24 cellular contexts compared by ENCODE assay signal in genomic region chr1:247337961-247338360, GRCh38.
"Had no signal": no experiment of that assay in that cellular context is flagged by ENCODE, and none has a peak within 500 bp of the region (broad histone marks: within the 10 kb centered on the region; RNA-seq: fewer than 3 reads in every experiment).

No MANE protein-coding gene starts in this region.

- H3K36me3 ChIP-seq: gastrocnemius medialis, right atrium auricular region, suprapubic skin had no signal

- ATAC-seq: activated CD4-positive, alpha-beta T cell treated with anti-CD3 and anti-CD28 coated beads for 36 hours; activated CD8-positive, alpha-beta memory T cell treated with anti-CD3 and anti-CD28 coated beads, Interleukin-2, amount 10 ng/mL, durations not matched to agents 7 days and 5 days; effector memory CD8-positive, alpha-beta T cell; gastrocnemius medialis; left lobe of liver had no signal

- H3K36me3 Mint-ChIP-seq: activated CD4-positive, alpha-beta memory T cell treated with anti-CD3 and anti-CD28 coated beads for 36 hours; activated CD8-positive, alpha-beta memory T cell treated with anti-CD3 and anti-CD28 coated beads, Interleukin-2, amount 10 ng/mL, durations not matched to agents 7 days and 5 days; activated naive CD4-positive, alpha-beta T cell treated with anti-CD3 and anti-CD28 coated beads, Interleukin-2, amount 10 ng/mL, durations not matched to agents 7 days and 5 days; naive B cell had no signal

- H3K4me3 Mint-ChIP-seq: activated CD4-positive, alpha-beta memory T cell treated with anti-CD3 and anti-CD28 coated beads for 36 hours; activated CD4-positive, alpha-beta T cell treated with anti-CD3 and anti-CD28 coated beads for 36 hours; activated CD8-positive, alpha-beta memory T cell treated with anti-CD3 and anti-CD28 coated beads, Interleukin-2, amount 10 ng/mL, durations not matched to agents 7 days and 5 days; activated naive CD4-positive, alpha-beta T cell treated with anti-CD3 and anti-CD28 coated beads, Interleukin-2, amount 10 ng/mL, durations not matched to agents 7 days and 5 days; dendritic cell treated with granulocyte-macrophage colony-stimulating factor and Interleukin-4, amounts not matched to agents 40 ng/mL and 50 ng/mL, for 4 days; effector memory CD8-positive, alpha-beta T cell; naive B cell; stimulated activated naive CD8-positive, alpha-beta T cell treated with anti-CD3 and anti-CD28 coated beads, Interleukin-15, Interleukin-2, amounts not matched to agents 100 ng/mL and 50 ng/mL, for 24 hours; T-helper 1 cell treated with Interleukin-12 subunit alpha and Interleukin-12 subunit beta and Interleukin-4 antibody, amounts not matched to agents 30 μg/mL and 1 μg/mL, for 36 hours; type B pancreatic cell had no signal

- H3K27me3 ChIP-seq: brain microvascular endothelial cell, gastrocnemius medialis, heart right ventricle, right atrium auricular region, suprapubic skin had no signal

- H3K4me3 ChIP-seq: gastrocnemius medialis, heart right ventricle, right atrium auricular region, suprapubic skin had no signal

- H3K27ac Mint-ChIP-seq: activated CD4-positive, alpha-beta memory T cell treated with anti-CD3 and anti-CD28 coated beads for 36 hours; activated CD4-positive, alpha-beta T cell treated with anti-CD3 and anti-CD28 coated beads for 36 hours; activated CD8-positive, alpha-beta memory T cell treated with anti-CD3 and anti-CD28 coated beads, Interleukin-2, amount 10 ng/mL, durations not matched to agents 7 days and 5 days; activated naive CD4-positive, alpha-beta T cell treated with anti-CD3 and anti-CD28 coated beads, Interleukin-2, amount 10 ng/mL, durations not matched to agents 7 days and 5 days; activated T-helper 2 cell treated with anti-CD3 and anti-CD28 coated beads, Interferon-gamma antibody, Interleukin-2, Interleukin-4, amounts not matched to agents 10 μg/mL and 5 μg/mL and 100 μg/mL, durations not matched to agents 14 hours and 24 hours and 36 hours; dendritic cell treated with granulocyte-macrophage colony-stimulating factor and Interleukin-4, amounts not matched to agents 40 ng/mL and 50 ng/mL, for 4 days; effector memory CD8-positive, alpha-beta T cell; stimulated activated naive CD8-positive, alpha-beta T cell treated with anti-CD3 and anti-CD28 coated beads, Interleukin-15, Interleukin-2, amounts not matched to agents 100 ng/mL and 50 ng/mL, for 24 hours; T-helper 1 cell treated with Interleukin-12 subunit alpha and Interleukin-12 subunit beta and Interleukin-4 antibody, amounts not matched to agents 30 μg/mL and 1 μg/mL, for 36 hours; type B pancreatic cell had no signal

- H3K9me3 ChIP-seq: gastrocnemius medialis, heart right ventricle, right atrium auricular region, suprapubic skin had no signal

- H3K9me3 Mint-ChIP-seq: activated CD4-positive, alpha-beta memory T cell treated with anti-CD3 and anti-CD28 coated beads for 36 hours; activated naive CD4-positive, alpha-beta T cell treated with anti-CD3 and anti-CD28 coated beads, Interleukin-2, amount 10 ng/mL, durations not matched to agents 7 days and 5 days; activated T-helper 2 cell treated with anti-CD3 and anti-CD28 coated beads, Interferon-gamma antibody, Interleukin-2, Interleukin-4, amounts not matched to agents 10 μg/mL and 5 μg/mL and 100 μg/mL, durations not matched to agents 14 hours and 24 hours and 36 hours; dendritic cell treated with granulocyte-macrophage colony-stimulating factor and Interleukin-4, amounts not matched to agents 40 ng/mL and 50 ng/mL, for 4 days; effector memory CD8-positive, alpha-beta T cell; naive B cell; stimulated activated naive CD8-positive, alpha-beta T cell treated with anti-CD3 and anti-CD28 coated beads, Interleukin-15, Interleukin-2, amounts not matched to agents 100 ng/mL and 50 ng/mL, for 24 hours; T-helper 1 cell treated with Interleukin-12 subunit alpha and Interleukin-12 subunit beta and Interleukin-4 antibody, amounts not matched to agents 30 μg/mL and 1 μg/mL, for 36 hours; type B pancreatic cell had no signal

- DNase-seq: activated CD4-positive, alpha-beta memory T cell treated with anti-CD3 and anti-CD28 coated beads for 36 hours; activated CD4-positive, alpha-beta T cell treated with anti-CD3 and anti-CD28 coated beads for 36 hours; activated CD8-positive, alpha-beta memory T cell treated with anti-CD3 and anti-CD28 coated beads, Interleukin-2, amount 10 ng/mL, durations not matched to agents 7 days and 5 days; activated naive CD4-positive, alpha-beta T cell treated with anti-CD3 and anti-CD28 coated beads, Interleukin-2, amount 10 ng/mL, durations not matched to agents 7 days and 5 days; activated T-cell treated with anti-CD3 and anti-CD28 coated beads, Interleukin-2, amount 50 U/mL, for 1 hour; amniotic stem cell; brain microvascular endothelial cell; cerebellar nuclear complex; effector memory CD8-positive, alpha-beta T cell; gastrocnemius medialis; naive B cell; stimulated activated CD4-positive, alpha-beta T cell treated with anti-CD3 and anti-CD28 coated beads, Interleukin-15, amount 100 ng/mL, for 24 hours; stimulated activated CD4-positive, alpha-beta T cell treated with anti-CD3 and anti-CD28 coated beads, Interleukin-4, amount 100 ng/mL, for 4 hours; stimulated activated CD8-positive, alpha-beta memory T cell treated with anti-CD3 and anti-CD28 coated beads, Interleukin-4, amount 100 ng/mL, for 48 hours; WERI-Rb-1 had no signal

- H3K27ac ChIP-seq: brain microvascular endothelial cell, gastrocnemius medialis, right atrium auricular region, suprapubic skin, WERI-Rb-1 had no signal

- H3K27me3 Mint-ChIP-seq: activated CD4-positive, alpha-beta memory T cell treated with anti-CD3 and anti-CD28 coated beads for 36 hours; activated CD4-positive, alpha-beta T cell treated with anti-CD3 and anti-CD28 coated beads for 36 hours; activated CD8-positive, alpha-beta memory T cell treated with anti-CD3 and anti-CD28 coated beads, Interleukin-2, amount 10 ng/mL, durations not matched to agents 7 days and 5 days; effector memory CD8-positive, alpha-beta T cell; naive B cell; stimulated activated naive CD8-positive, alpha-beta T cell treated with anti-CD3 and anti-CD28 coated beads, Interleukin-15, Interleukin-2, amounts not matched to agents 100 ng/mL and 50 ng/mL, for 24 hours; type B pancreatic cell had no signal
